ENCODE assay signal across 12 cellular contexts in the genomic region with DNA sequence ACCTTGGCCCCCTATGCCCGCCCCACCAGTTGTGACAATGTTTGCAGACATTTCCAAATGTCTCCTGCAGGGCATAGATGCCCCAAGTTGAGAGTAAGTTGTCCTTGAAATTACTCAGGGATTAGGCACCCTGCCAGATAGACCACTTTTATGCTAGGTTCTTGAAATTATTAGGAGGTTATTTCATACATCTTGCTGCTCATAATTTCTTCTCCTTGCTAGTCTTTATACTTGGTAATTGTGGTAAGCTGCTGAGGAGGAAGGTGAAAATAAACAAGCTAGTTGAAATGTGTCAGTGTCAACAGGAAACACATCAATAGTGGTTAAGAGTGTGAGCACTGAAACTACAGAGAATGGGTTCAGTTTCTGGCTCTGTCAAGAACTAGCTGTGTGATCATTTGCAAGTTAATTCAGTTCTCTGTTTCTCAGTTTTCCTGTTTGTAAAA.
A peak's percentile ranks its signal among the peaks of the same experiment; 100 is the strongest.
DNase-seq lines count a peak whose midpoint lies in the region; ATAC-seq and TF ChIP-seq lines count a peak whose summit lies in the region.
"Had no signal": no experiment of that assay in that cellular context is flagged by ENCODE, and none has a peak within 500 bp of the region (broad histone marks: within the 10 kb centered on the region; RNA-seq: fewer than 3 reads in every experiment).

No MANE protein-coding gene starts in this region.

- no peak overlapping the region for H3K9ac ChIP-seq in neural progenitor cell
- H3K9ac ChIP-seq: GM23248 had no signal

- no peaks in the 10 kb centered on the region for H3K27me3 Mint-ChIP-seq in activated CD4-positive, alpha-beta memory T cell treated with anti-CD3 and anti-CD28 coated beads, Interleukin-2, amount 10 ng/mL, durations not matched to agents 7 days and 5 days
- no peaks in the 10 kb centered on the region for H3K27me3 Mint-ChIP-seq in activated CD4-positive, alpha-beta memory T cell treated with anti-CD3 and anti-CD28 coated beads for 36 hours
- H3K27me3 Mint-ChIP-seq in T-helper 17 cell (no peaks in the 10 kb centered on the region), neural progenitor cell (ENCODE audit: insufficient read depth, low read depth) (no peaks in the 10 kb centered on the region)

- DNase-seq in activated CD4-positive, alpha-beta memory T cell treated with anti-CD3 and anti-CD28 coated beads, Interleukin-2, amount 10 ng/mL, durations not matched to agents 7 days and 5 days, result no peak
- DNase-seq in activated CD4-positive, alpha-beta memory T cell treated with anti-CD3 and anti-CD28 coated beads for 36 hours, result no peak
- DNase-seq in T-helper 17 cell (no peak), neural progenitor cell (ENCODE audit: low spot score) (no peak)
- DNase-seq in stimulated activated effector memory CD8-positive, alpha-beta T cell treated with anti-CD3 and anti-CD28 coated beads, Interleukin-12 subunit alpha, Interleukin-12 subunit beta, amount 100 ng/mL, for 72 hours (ENCODE audit: low spot score in 2 of 2), result peak in 1 of 2 donors; percentile 60
- DNase-seq: body of pancreas, GM23248, NCI-H1417 had no signal

- ATAC-seq in GM21381 (IDR thresholded peaks at IDR 0.05; ENCODE audit: unreplicated experiment), result peak; percentile 42
- ATAC-seq in T-helper 17 cell, result peak; percentile 62
- ATAC-seq in stimulated activated effector memory CD8-positive, alpha-beta T cell treated with anti-CD3 and anti-CD28 coated beads, Interleukin-12 subunit alpha, Interleukin-12 subunit beta, amount 100 ng/mL, for 72 hours, result peak; percentile 85
- no peak for ATAC-seq in GM21619 (IDR thresholded peaks at IDR 0.05; ENCODE audit: unreplicated experiment)
- no peak for ATAC-seq in GM18858 (IDR thresholded peaks at IDR 0.05; ENCODE audit: unreplicated experiment)
- ATAC-seq: body of pancreas had no signal

- no peaks in the 10 kb centered on the region for H3K36me3 ChIP-seq in neural progenitor cell

- CTCF ChIA-PET in activated CD4-positive, alpha-beta memory T cell treated with anti-CD3 and anti-CD28 coated beads, Interleukin-2, amount 10 ng/mL, durations not matched to agents 7 days and 5 days (lab: Charles Lee), result interaction anchor here (0.7 to 2.4 kb wide), 6 partner anchors 10 to 394 kb away, joined by 3 to 9 read pairs (median 4); a partner anchor contains a TSS
- CTCF ChIA-PET in activated CD4-positive, alpha-beta memory T cell treated with anti-CD3 and anti-CD28 coated beads for 36 hours (lab: Charles Lee), result interaction anchor here (0.5 to 1.3 kb wide), 3 partner anchors 101 to 300 kb away, joined by 3 read pairs; no protein-coding TSS in a partner anchor

- no peak for TF ChIP-seq CTCF in neural progenitor cell (IDR thresholded peaks at IDR 0.05)

- H3K9me3 ChIP-seq in T-helper 17 cell (ENCODE audit: control insufficient read depth, low read length, poor library complexity, severe bottlenecking) (no peaks in the 10 kb centered on the region), neural progenitor cell (ENCODE audit: low read depth) (no peaks in the 10 kb centered on the region)
- H3K9me3 ChIP-seq: body of pancreas had no signal

- no peak overlapping the region for H3K27ac ChIP-seq in neural progenitor cell
- H3K27ac ChIP-seq: body of pancreas, GM23248 had no signal

- no peaks in the 10 kb centered on the region for H3K4me1 ChIP-seq in neural progenitor cell

- intact Hi-C loops in activated CD4-positive, alpha-beta memory T cell treated with anti-CD3 and anti-CD28 coated beads for 36 hours (cut with micrococcal nuclease), result no loop called here

- H3K36me3 Mint-ChIP-seq in activated CD4-positive, alpha-beta memory T cell treated with anti-CD3 and anti-CD28 coated beads, Interleukin-2, amount 10 ng/mL, durations not matched to agents 7 days and 5 days (ENCODE audit: low read depth), result peaks cover 4% of the 10 kb centered on the region
- no peaks in the 10 kb centered on the region for H3K36me3 Mint-ChIP-seq in activated CD4-positive, alpha-beta memory T cell treated with anti-CD3 and anti-CD28 coated beads for 36 hours
- H3K36me3 Mint-ChIP-seq in T-helper 17 cell (ENCODE audit: low read depth), result peaks cover 2% of the 10 kb centered on the region
- H3K36me3 Mint-ChIP-seq in stimulated activated effector memory CD8-positive, alpha-beta T cell treated with anti-CD3 and anti-CD28 coated beads, Interleukin-12 subunit alpha, Interleukin-12 subunit beta, amount 100 ng/mL, for 72 hours, result peaks cover 5% of the 10 kb centered on the region
- no peaks in the 10 kb centered on the region for H3K36me3 Mint-ChIP-seq in neural progenitor cell

- no peak overlapping the region for H3K4me2 ChIP-seq in neural progenitor cell

- no peaks in the 10 kb centered on the region for H3F3A ChIP-seq in neural progenitor cell (ENCODE audit: low read depth)

- no peaks in the 10 kb centered on the region for H3K79me2 ChIP-seq in neural progenitor cell (ENCODE audit: low read depth)

- peaks cover 74% of the 10 kb centered on the region for H3K4me1 Mint-ChIP-seq in activated CD4-positive, alpha-beta memory T cell treated with anti-CD3 and anti-CD28 coated beads, Interleukin-2, amount 10 ng/mL, durations not matched to agents 7 days and 5 days
- H3K4me1 Mint-ChIP-seq in activated CD4-positive, alpha-beta memory T cell treated with anti-CD3 and anti-CD28 coated beads for 36 hours (ENCODE audit: low read depth), result peaks cover 60% of the 10 kb centered on the region
- H3K4me1 Mint-ChIP-seq in T-helper 17 cell (peaks cover 45% of the 10 kb centered on the region), neural progenitor cell (no peaks in the 10 kb centered on the region)
- H3K4me1 Mint-ChIP-seq in stimulated activated effector memory CD8-positive, alpha-beta T cell treated with anti-CD3 and anti-CD28 coated beads, Interleukin-12 subunit alpha, Interleukin-12 subunit beta, amount 100 ng/mL, for 72 hours, result peaks cover 74% of the 10 kb centered on the region

- H3K27ac Mint-ChIP-seq in activated CD4-positive, alpha-beta memory T cell treated with anti-CD3 and anti-CD28 coated beads, Interleukin-2, amount 10 ng/mL, durations not matched to agents 7 days and 5 days, result peak overlapping the region; percentile 76
- H3K27ac Mint-ChIP-seq in activated CD4-positive, alpha-beta memory T cell treated with anti-CD3 and anti-CD28 coated beads for 36 hours, result no peak overlapping the region
- H3K27ac Mint-ChIP-seq in T-helper 17 cell (peak overlapping the region; percentile 86), neural progenitor cell (no peak overlapping the region)
- H3K27ac Mint-ChIP-seq in stimulated activated effector memory CD8-positive, alpha-beta T cell treated with anti-CD3 and anti-CD28 coated beads, Interleukin-12 subunit alpha, Interleukin-12 subunit beta, amount 100 ng/mL, for 72 hours, result peak overlapping the region; percentile 88

- H3K4me3 ChIP-seq in neural progenitor cell, result no peak overlapping the region
- H3K4me3 ChIP-seq: body of pancreas, GM23248, skin epidermis had no signal

- H3K9me3 Mint-ChIP-seq in activated CD4-positive, alpha-beta memory T cell treated with anti-CD3 and anti-CD28 coated beads, Interleukin-2, amount 10 ng/mL, durations not matched to agents 7 days and 5 days, result no peaks in the 10 kb centered on the region
- no peaks in the 10 kb centered on the region for H3K9me3 Mint-ChIP-seq in activated CD4-positive, alpha-beta memory T cell treated with anti-CD3 and anti-CD28 coated beads for 36 hours
- no peaks in the 10 kb centered on the region for H3K9me3 Mint-ChIP-seq in stimulated activated effector memory CD8-positive, alpha-beta T cell treated with anti-CD3 and anti-CD28 coated beads, Interleukin-12 subunit alpha, Interleukin-12 subunit beta, amount 100 ng/mL, for 72 hours
- no peaks in the 10 kb centered on the region for H3K9me3 Mint-ChIP-seq in neural progenitor cell

- H2AFZ ChIP-seq in neural progenitor cell (replicated peaks), result no peak overlapping the region
- H2AFZ ChIP-seq: GM23248 had no signal

- peak overlapping the region; percentile 4 for H3K4me3 Mint-ChIP-seq in activated CD4-positive, alpha-beta memory T cell treated with anti-CD3 and anti-CD28 coated beads, Interleukin-2, amount 10 ng/mL, durations not matched to agents 7 days and 5 days
- no peak overlapping the region for H3K4me3 Mint-ChIP-seq in activated CD4-positive, alpha-beta memory T cell treated with anti-CD3 and anti-CD28 coated beads for 36 hours
- H3K4me3 Mint-ChIP-seq in T-helper 17 cell, result peak overlapping the region; percentile 9
- H3K4me3 Mint-ChIP-seq in stimulated activated effector memory CD8-positive, alpha-beta T cell treated with anti-CD3 and anti-CD28 coated beads, Interleukin-12 subunit alpha, Interleukin-12 subunit beta, amount 100 ng/mL, for 72 hours, result peak overlapping the region; percentile 56
- no peak overlapping the region for H3K4me3 Mint-ChIP-seq in neural progenitor cell

- H3K27me3 ChIP-seq in neural progenitor cell, result no peaks in the 10 kb centered on the region
- H3K27me3 ChIP-seq: body of pancreas had no signal

- H4K20me1 ChIP-seq in neural progenitor cell (ENCODE audit: low read depth), result no peaks in the 10 kb centered on the region

- POLR2A ChIA-PET in activated CD4-positive, alpha-beta memory T cell treated with anti-CD3 and anti-CD28 coated beads, Interleukin-2, amount 10 ng/mL, durations not matched to agents 7 days and 5 days (lab: Charles Lee), result interaction anchor here (0.8 to 3.3 kb wide), 6 partner anchors 11 to 110 kb away, joined by 3 to 20 read pairs (median 4); a partner anchor contains a TSS
- POLR2A ChIA-PET in activated CD4-positive, alpha-beta memory T cell treated with anti-CD3 and anti-CD28 coated beads for 36 hours (lab: Charles Lee), result no interaction called here

Comparison
In these comparisons a context has a peak if more than half of its experiments do, and no peak if none do; other contexts are left out.
1. H3K27ac Mint-ChIP-seq: peak in activated CD4-positive, alpha-beta memory T cell treated with anti-CD3 and anti-CD28 coated beads, Interleukin-2, amount 10 ng/mL, durations not matched to agents 7 days and 5 days (single experiment), T-helper 17 cell (single experiment) and stimulated activated effector memory CD8-positive, alpha-beta T cell treated with anti-CD3 and anti-CD28 coated beads, Interleukin-12 subunit alpha, Interleukin-12 subunit beta, amount 100 ng/mL, for 72 hours (single experiment); none in activated CD4-positive, alpha-beta memory T cell treated with anti-CD3 and anti-CD28 coated beads for 36 hours (single experiment) and neural progenitor cell (single experiment).
2. H3K4me3 Mint-ChIP-seq: peak in activated CD4-positive, alpha-beta memory T cell treated with anti-CD3 and anti-CD28 coated beads, Interleukin-2, amount 10 ng/mL, durations not matched to agents 7 days and 5 days (single experiment), T-helper 17 cell (single experiment) and stimulated activated effector memory CD8-positive, alpha-beta T cell treated with anti-CD3 and anti-CD28 coated beads, Interleukin-12 subunit alpha, Interleukin-12 subunit beta, amount 100 ng/mL, for 72 hours (single experiment); none in activated CD4-positive, alpha-beta memory T cell treated with anti-CD3 and anti-CD28 coated beads for 36 hours (single experiment) and neural progenitor cell (single experiment).
3. ATAC-seq: peak in GM21381 (single experiment), T-helper 17 cell (single experiment) and stimulated activated effector memory CD8-positive, alpha-beta T cell treated with anti-CD3 and anti-CD28 coated beads, Interleukin-12 subunit alpha, Interleukin-12 subunit beta, amount 100 ng/mL, for 72 hours (single experiment); none in GM21619 (single experiment) and GM18858 (single experiment).